Comparison of ENCODE assay signal across 8 cellular contexts in genomic region chr10:77428776-77429395, GRCh38.
A peak's percentile ranks its signal among the peaks of the same experiment; 100 is the strongest.
DNase-seq lines count a peak whose midpoint lies in the region; ATAC-seq and TF ChIP-seq lines count a peak whose summit lies in the region.

No MANE protein-coding gene starts in this region.

- H3K27ac ChIP-seq in body of pancreas (no peak overlapping the region), liver (ENCODE audit: low read depth in 1 of 2, low read length in 2 of 2) (no peak overlapping the region)
- H3K27ac ChIP-seq in naive thymus-derived CD4-positive, alpha-beta T cell (ENCODE audit: low read depth, low read length), result no peak overlapping the region

- H3K4me1 Mint-ChIP-seq in naive thymus-derived CD4-positive, alpha-beta T cell, result no peaks in the 10 kb centered on the region

- no peaks in the 10 kb centered on the region for H3K36me3 Mint-ChIP-seq in naive thymus-derived CD4-positive, alpha-beta T cell

- CTCF ChIA-PET in naive thymus-derived CD4-positive, alpha-beta T cell (lab: Charles Lee), result no interaction called here

- H3K9me3 Mint-ChIP-seq in naive thymus-derived CD4-positive, alpha-beta T cell, result peaks cover 0 to 2% (median 0%) of the 10 kb centered on the region in 11 donors

- POLR2A ChIA-PET in naive thymus-derived CD4-positive, alpha-beta T cell (lab: Charles Lee), result no interaction called here

- DNase-seq in AG09319 (ENCODE audit: extremely low read depth, low read depth) (peak; percentile 58), HuH-7.5 (ENCODE audit: low spot score) (peak; percentile 15), body of pancreas (peak; percentile 59 to 75 (median 66))
- DNase-seq in naive thymus-derived CD4-positive, alpha-beta T cell, result no peak

- WGBS in body of pancreas, 2 donors, result 51 to 65% methylated on average over 3 of the region's 3 CpGs
- WGBS in liver, result 73% methylated on average over 3 of the region's 3 CpGs

- H3K27ac Mint-ChIP-seq in naive thymus-derived CD4-positive, alpha-beta T cell, result no peak overlapping the region

- TF ChIP-seq CTCF in AG09319 (IDR thresholded peaks at IDR 0.05; ENCODE audit: low read depth, low read length), result peak; percentile 85
- TF ChIP-seq CTCF in body of pancreas (IDR thresholded peaks at IDR 0.05), result peak in 6 of 7 experiments; percentile 40 to 61 (median 53)
- TF ChIP-seq CTCF in liver (IDR thresholded peaks at IDR 0.05; ENCODE audit: low read depth, low read length, missing input control), result peak; percentile 64

- peaks cover 0 to 14% (median 8%) of the 10 kb centered on the region in 5 donors for H3K27me3 Mint-ChIP-seq in naive thymus-derived CD4-positive, alpha-beta T cell

- H3K4me1 ChIP-seq in body of pancreas, result peaks cover 54% of the 10 kb centered on the region
- no peaks in the 10 kb centered on the region for H3K4me1 ChIP-seq in liver (ENCODE audit: control insufficient read depth in 4 of 4, insufficient read depth in 4 of 4, low read length in 3 of 4)
- no peaks in the 10 kb centered on the region for H3K4me1 ChIP-seq in naive thymus-derived CD4-positive, alpha-beta T cell (ENCODE audit: control insufficient read depth in 2 of 2, insufficient read depth in 2 of 2, low read length in 2 of 2)

- H3K36me3 ChIP-seq in body of pancreas (replicated peaks in 1 of 2; ENCODE audit: insufficient read depth in 1 of 2, low read depth in 2 of 2), result no peaks in the 10 kb centered on the region
- H3K36me3 ChIP-seq in liver (ENCODE audit: control insufficient read depth in 4 of 4, insufficient read depth in 3 of 4, low read depth in 1 of 4, low read length in 3 of 4), result no peaks in the 10 kb centered on the region
- no peaks in the 10 kb centered on the region for H3K36me3 ChIP-seq in naive thymus-derived CD4-positive, alpha-beta T cell (ENCODE audit: control insufficient read depth in 2 of 3, insufficient read depth in 3 of 3, low read length in 3 of 3)

- no peaks in the 10 kb centered on the region for H3K9me3 ChIP-seq in body of pancreas
- H3K9me3 ChIP-seq in liver (ENCODE audit: control insufficient read depth in 4 of 4, low read length in 3 of 4), result no peaks in the 10 kb centered on the region
- H3K9me3 ChIP-seq in naive thymus-derived CD4-positive, alpha-beta T cell (ENCODE audit: control insufficient read depth in 2 of 3, low read length in 3 of 3), result no peaks in the 10 kb centered on the region

- no peak for TF ChIP-seq POLR2A in body of pancreas (IDR thresholded peaks at IDR 0.05)

- no peak overlapping the region for H3K4me3 ChIP-seq in body of pancreas
- H3K4me3 ChIP-seq in liver (ENCODE audit: low read depth in 1 of 3, low read length in 3 of 3), result no peak overlapping the region
- no peak overlapping the region for H3K4me3 ChIP-seq in naive thymus-derived CD4-positive, alpha-beta T cell (ENCODE audit: low read length)

- H3K27me3 ChIP-seq in body of pancreas (no peaks in the 10 kb centered on the region), liver (ENCODE audit: control insufficient read depth in 4 of 4, insufficient read depth in 4 of 4, low read length in 3 of 4) (no peaks in the 10 kb centered on the region)
- H3K27me3 ChIP-seq in naive thymus-derived CD4-positive, alpha-beta T cell (ENCODE audit: control insufficient read depth in 2 of 2, insufficient read depth in 2 of 2, low read length in 2 of 2), result no peaks in the 10 kb centered on the region

- H3K4me3 Mint-ChIP-seq in naive thymus-derived CD4-positive, alpha-beta T cell, result no peak overlapping the region

- peak; percentile 74 to 92 for TF ChIP-seq RAD21 in liver (IDR thresholded peaks at IDR 0.05)

- H3K9ac ChIP-seq in liver (ENCODE audit: low read depth in 1 of 2, low read length in 2 of 2), result no peak overlapping the region

- intact Hi-C loops in body of pancreas (cut with DNase I), result no loop called here
- intact Hi-C loops in naive thymus-derived CD4-positive, alpha-beta T cell (cut with micrococcal nuclease), result no loop called here

- peak; percentile 69 for ATAC-seq in body of pancreas
- no peak for ATAC-seq in GM21515 (IDR thresholded peaks at IDR 0.05; ENCODE audit: unreplicated experiment)
- ATAC-seq in HG02973 (IDR thresholded peaks at IDR 0.05; ENCODE audit: unreplicated experiment), result no peak
- ATAC-seq in HG02610 (IDR thresholded peaks at IDR 0.05; ENCODE audit: unreplicated experiment), result no peak
- ATAC-seq in naive thymus-derived CD4-positive, alpha-beta T cell, result no peak

TF ChIP-seq in liver, 16 proteins besides CTCF, POLR2A, EP300 and RAD21:
- no peak for TF ChIP-seq FOXA1 (IDR thresholded peaks at IDR 0.05)
- peak in 1 of 2 donors; percentile 52 for TF ChIP-seq HNF4A (conservative IDR thresholded peaks at IDR 0.05)
- TF ChIP-seq RXRA (IDR thresholded peaks at IDR 0.05), result peak in 1 of 2 donors; percentile 21

Comparison
In these comparisons a context has a peak if more than half of its experiments do, and no peak if none do; other contexts are left out.
1. DNase-seq: peak in AG09319 (single experiment), HuH-7.5 (single experiment) and body of pancreas (4 of 4); none in naive thymus-derived CD4-positive, alpha-beta T cell (0 of 9).
2. Peak in every context shown above with its lines, with median percentiles within 50 percentile points of each other: CTCF ChIP-seq.